ENCODE assay signal across 8 cellular contexts in genomic region chr2:162261032-162261945, GRCh38. TPM values are rescaled to one million over a fixed set of nuclear protein-coding genes. Genes with fewer than 3 reads are reported as not detected.
A peak's percentile ranks its signal among the peaks of the same experiment; 100 is the strongest.
DNase-seq lines count a peak whose midpoint lies in the region; ATAC-seq and TF ChIP-seq lines count a peak whose summit lies in the region.

No MANE protein-coding gene starts in this region.

- 53% methylated on average over 4 of the region's 4 CpGs for WGBS in right cardiac atrium
- 44 to 63% methylated on average over 1 to 4 of the region's 4 CpGs for WGBS in transverse colon (ENCODE audit: low coverage in 1 of 2), 2 donors

- in situ Hi-C loops in transverse colon (cut with MboI; ENCODE audit: low pct_ligation_motif_present in 1 of 4, low pct_unique_long_range_greater_than_20kb in 1 of 4, low sequenced_read_pairs in 3 of 4) = no loop called here

- peaks cover 8% of the 10 kb centered on the region for H3K4me1 Mint-ChIP-seq in activated naive CD4-positive, alpha-beta T cell treated with anti-CD3 and anti-CD28 coated beads for 36 hours (ENCODE audit: low read depth)
- peaks cover 14% of the 10 kb centered on the region for H3K4me1 Mint-ChIP-seq in activated B cell treated with CpG ODN at 0.5 μM for 24 hours

- H3K4me3 ChIP-seq in right cardiac atrium (ENCODE audit: low read length) = no peak overlapping the region
- H3K4me3 ChIP-seq in transverse colon = no peak overlapping the region
- no peak overlapping the region for H3K4me3 ChIP-seq in H7 (ENCODE audit: insufficient read depth, low read depth, low read length)

- no peak for TF ChIP-seq EP300 in transverse colon (IDR thresholded peaks at IDR 0.05; ENCODE audit: low read depth)

- TF ChIP-seq CTCF in activated B cell treated with CpG ODN at 0.5 μM for 24 hours (IDR thresholded peaks at IDR 0.05) = no peak
- TF ChIP-seq CTCF in transverse colon (IDR thresholded peaks at IDR 0.05) = no peak

- DNase-seq in activated naive CD4-positive, alpha-beta T cell treated with anti-CD3 and anti-CD28 coated beads, Interleukin-2, amount 50 U/mL, for 72 hours (ENCODE audit: low spot score in 2 of 2) = no peak
- DNase-seq in activated naive CD4-positive, alpha-beta T cell treated with anti-CD3 and anti-CD28 coated beads for 36 hours = no peak
- no peak for DNase-seq in activated B cell treated with CpG ODN at 0.5 μM for 24 hours
- DNase-seq in right cardiac atrium = peak; percentile 57 to 87 (median 72)
- DNase-seq in transverse colon = peak; percentile 23
- no peak for DNase-seq in H7
- no peak for DNase-seq in NCI-H1436 (lab: John Stamatoyannopoulos, UW)

- no peaks in the 10 kb centered on the region for H3K9me3 ChIP-seq in right cardiac atrium (ENCODE audit: control insufficient read depth, low read length)
- H3K9me3 ChIP-seq in transverse colon = no peaks in the 10 kb centered on the region

- no peaks in the 10 kb centered on the region for H3K27me3 ChIP-seq in right cardiac atrium (ENCODE audit: control insufficient read depth, insufficient read depth)
- H3K27me3 ChIP-seq in transverse colon = no peaks in the 10 kb centered on the region
- no peaks in the 10 kb centered on the region for H3K27me3 ChIP-seq in H7 (ENCODE audit: control insufficient read depth, insufficient read depth, low read length)

- peak; percentile 40 to 48 for ATAC-seq in activated naive CD4-positive, alpha-beta T cell treated with anti-CD3 and anti-CD28 coated beads, Interleukin-2, amount 50 U/mL, for 72 hours
- ATAC-seq in HG03342 (IDR thresholded peaks at IDR 0.05; ENCODE audit: unreplicated experiment) (peak; percentile 65), activated B cell treated with CpG ODN at 0.5 μM for 24 hours (ENCODE audit: low read depth) (no peak), right cardiac atrium (peak; percentile 89 to 96)

- H3K36me3 Mint-ChIP-seq in activated naive CD4-positive, alpha-beta T cell treated with anti-CD3 and anti-CD28 coated beads, Interleukin-2, amount 50 U/mL, for 72 hours = peaks cover 0 to 6% of the 10 kb centered on the region in 2 donors
- peaks cover 3% of the 10 kb centered on the region for H3K36me3 Mint-ChIP-seq in activated naive CD4-positive, alpha-beta T cell treated with anti-CD3 and anti-CD28 coated beads for 36 hours (ENCODE audit: low read depth)
- H3K36me3 Mint-ChIP-seq in activated B cell treated with CpG ODN at 0.5 μM for 24 hours (ENCODE audit: low read depth) = peaks cover 20% of the 10 kb centered on the region

- peaks cover 11% of the 10 kb centered on the region for H3K27me3 Mint-ChIP-seq in activated naive CD4-positive, alpha-beta T cell treated with anti-CD3 and anti-CD28 coated beads for 36 hours (ENCODE audit: low read depth)
- no peaks in the 10 kb centered on the region for H3K27me3 Mint-ChIP-seq in activated B cell treated with CpG ODN at 0.5 μM for 24 hours

- H3K27ac Mint-ChIP-seq in activated naive CD4-positive, alpha-beta T cell treated with anti-CD3 and anti-CD28 coated beads, Interleukin-2, amount 50 U/mL, for 72 hours = no peak overlapping the region
- no peak overlapping the region for H3K27ac Mint-ChIP-seq in activated naive CD4-positive, alpha-beta T cell treated with anti-CD3 and anti-CD28 coated beads for 36 hours
- H3K27ac Mint-ChIP-seq in activated B cell treated with CpG ODN at 0.5 μM for 24 hours = peak overlapping the region; percentile 5

- H3K4me1 ChIP-seq in right cardiac atrium (ENCODE audit: control insufficient read depth, insufficient read depth, low read length) (peaks cover 3% of the 10 kb centered on the region), transverse colon (peaks cover 0 to 11% (median 6%) of the 10 kb centered on the region in 4 donors)

- H3K36me3 ChIP-seq in transverse colon (no peaks in the 10 kb centered on the region), H7 (replicated peaks; ENCODE audit: control insufficient read depth, insufficient read depth, low read length) (no peaks in the 10 kb centered on the region)

- peak overlapping the region; percentile 75 for H3K27ac ChIP-seq in right cardiac atrium (ENCODE audit: low read length)
- peak overlapping the region in 3 of 4 donors; percentile 17 to 46 (median 30) for H3K27ac ChIP-seq in transverse colon

- no peak for TF ChIP-seq POLR2A in transverse colon (IDR thresholded peaks at IDR 0.05)

- POLR2A ChIA-PET in activated B cell treated with CpG ODN at 0.5 μM for 24 hours (lab: Charles Lee) = no interaction called here

- H3K4me3 Mint-ChIP-seq in activated naive CD4-positive, alpha-beta T cell treated with anti-CD3 and anti-CD28 coated beads for 36 hours = no peak overlapping the region
- H3K4me3 Mint-ChIP-seq in activated B cell treated with CpG ODN at 0.5 μM for 24 hours = no peak overlapping the region

- CTCF ChIA-PET in activated naive CD4-positive, alpha-beta T cell treated with anti-CD3 and anti-CD28 coated beads for 36 hours (lab: Charles Lee) = interaction anchor here (0.6 to 1.1 kb wide), 2 partner anchors 19 to 36 kb away, joined by 3 read pairs; no protein-coding TSS in a partner anchor
- CTCF ChIA-PET in activated B cell treated with CpG ODN at 0.5 μM for 24 hours (lab: Charles Lee) = no interaction called here

- intact Hi-C loops in activated naive CD4-positive, alpha-beta T cell treated with anti-CD3 and anti-CD28 coated beads for 36 hours (cut with micrococcal nuclease) = no loop called here
- intact Hi-C loops in activated B cell treated with CpG ODN at 0.5 μM for 24 hours (cut with micrococcal nuclease) = no loop called here
- intact Hi-C loops in right cardiac atrium (cut with DNase I) = no loop called here
- intact Hi-C loops in transverse colon (cut with DNase I; ENCODE audit: low total_unique reads) = no loop called here

- H3K9me3 Mint-ChIP-seq in activated naive CD4-positive, alpha-beta T cell treated with anti-CD3 and anti-CD28 coated beads, Interleukin-2, amount 50 U/mL, for 72 hours = no peaks in the 10 kb centered on the region
- H3K9me3 Mint-ChIP-seq in activated naive CD4-positive, alpha-beta T cell treated with anti-CD3 and anti-CD28 coated beads for 36 hours = no peaks in the 10 kb centered on the region
- H3K9me3 Mint-ChIP-seq in activated B cell treated with CpG ODN at 0.5 μM for 24 hours = no peaks in the 10 kb centered on the region

RNA-seq across cellular contexts. Expression of gene FAP, which starts 18.0 kb away (rescaled TPM):
- total RNA-seq in activated naive CD4-positive, alpha-beta T cell treated with anti-CD3 and anti-CD28 coated beads, Interleukin-2, amount 50 U/mL, for 72 hours = under 1 TPM; 0.29 to 0.50 TPM
- total RNA-seq in activated naive CD4-positive, alpha-beta T cell treated with anti-CD3 and anti-CD28 coated beads for 36 hours = not detected
- not detected in 2 replicates for total RNA-seq in activated B cell treated with CpG ODN at 0.5 μM for 24 hours
- under 1 TPM; 0.29 to 0.97 (median 0.46) TPM for total RNA-seq in right cardiac atrium
- 0.43 TPM for polyA plus RNA-seq in right cardiac atrium
- total RNA-seq in transverse colon = 1 to 10 TPM in 3 of 4 donors, not detected in 1; 1.4 to 3.5 (median 2.0) TPM
- not detected in 2 replicates for total RNA-seq in H7 (2014; rRNA removed; shearing (Covaris generic))

RNA-seq across cellular contexts. Expression of gene IFIH1, which starts 57.2 kb away (rescaled TPM):
- total RNA-seq in activated naive CD4-positive, alpha-beta T cell treated with anti-CD3 and anti-CD28 coated beads, Interleukin-2, amount 50 U/mL, for 72 hours = 10 to 100 TPM; 29.2 to 39.1 TPM
- 10 to 100 TPM; 33.8 to 34.6 TPM for total RNA-seq in activated naive CD4-positive, alpha-beta T cell treated with anti-CD3 and anti-CD28 coated beads for 36 hours
- total RNA-seq in activated B cell treated with CpG ODN at 0.5 μM for 24 hours = 61.8 and 63.0 TPM in 2 replicates
- total RNA-seq in right cardiac atrium = 10 to 100 TPM in 2 of 4 donors, 1 to 10 TPM in 2; 8.1 to 11.8 (median 10.0) TPM
- 6.6 TPM for polyA plus RNA-seq in right cardiac atrium
- 100 to 1,000 TPM in 1 of 4 donors, 10 to 100 TPM in 3; 23.1 to 133 (median 29.5) TPM for total RNA-seq in transverse colon
- 0.55 TPM in 1 of 2 replicates, not detected in the other for total RNA-seq in H7 (2014; rRNA removed; shearing (Covaris generic))

Comparison
In these comparisons a context has a peak if more than half of its experiments do, and no peak if none do; other contexts are left out.
1. DNase-seq: peak in right cardiac atrium (3 of 3) and transverse colon (single experiment); none in activated naive CD4-positive, alpha-beta T cell treated with anti-CD3 and anti-CD28 coated beads, Interleukin-2, amount 50 U/mL, for 72 hours (0 of 2), activated naive CD4-positive, alpha-beta T cell treated with anti-CD3 and anti-CD28 coated beads for 36 hours (single experiment), activated B cell treated with CpG ODN at 0.5 μM for 24 hours (single experiment), H7 (single experiment) and NCI-H1436 (single experiment).